In genomic region chr19:41324231-41324702, GRCh38 we compare ENCODE assay signal across 8 cellular contexts. TPM values are rescaled to one million over a fixed set of nuclear protein-coding genes. Genes with fewer than 3 reads are reported as not detected.
DNase-seq lines count a peak whose midpoint lies in the region; ATAC-seq and TF ChIP-seq lines count a peak whose summit lies in the region.

No MANE protein-coding gene starts in this region.

- no peak overlapping the region for H2AFZ ChIP-seq in hepatocyte

- H3K9me3 ChIP-seq in HEK293 (ENCODE audit: control insufficient read depth, insufficient read depth, low read depth, low read length): no peaks in the 10 kb centered on the region
- no peaks in the 10 kb centered on the region for H3K9me3 ChIP-seq in WERI-Rb-1 (ENCODE audit: severe bottlenecking)
- H3K9me3 ChIP-seq in hepatocyte (ENCODE audit: low read depth): no peaks in the 10 kb centered on the region

- TF ChIP-seq CTCF in HEK293 (tag by site-specific recombination; IDR thresholded peaks at IDR 0.05) (no peak), WERI-Rb-1 (IDR thresholded peaks at IDR 0.05; ENCODE audit: low read depth, low read length) (no peak), hepatocyte (IDR thresholded peaks at IDR 0.05; ENCODE audit: poor library complexity) (no peak)

- H3K79me2 ChIP-seq in hepatocyte: no peaks in the 10 kb centered on the region

- peaks cover 77% of the 10 kb centered on the region for H3K4me1 Mint-ChIP-seq in stimulated activated effector memory CD8-positive, alpha-beta T cell treated with anti-CD3 and anti-CD28 coated beads, Interleukin-12 subunit alpha, Interleukin-12 subunit beta, amount 100 ng/mL, for 72 hours

- POLR2A ChIA-PET in HEK293 (lab: Yijun Ruan, JAX): interaction anchor here (0.8 to 2.9 kb wide), 5 partner anchors 12 to 115 kb away, joined by 3 to 22 read pairs (median 4); partner anchors contain the start of genes DMAC2, HNRNPUL1 and TGFB1

- CTCF ChIA-PET in HEK293 (lab: Yijun Ruan, JAX): interaction anchor here (1.1 to 1.7 kb wide), 3 partner anchors 28 to 116 kb away, joined by 3 to 9 read pairs (median 4); partner anchors contain the start of gene TGFB1

- H3K27me3 ChIP-seq in WERI-Rb-1 (ENCODE audit: insufficient read depth, low read depth, severe bottlenecking) (no peaks in the 10 kb centered on the region), hepatocyte (no peaks in the 10 kb centered on the region)

- peak overlapping the region; percentile 36 for H3K4me3 Mint-ChIP-seq in stimulated activated effector memory CD8-positive, alpha-beta T cell treated with anti-CD3 and anti-CD28 coated beads, Interleukin-12 subunit alpha, Interleukin-12 subunit beta, amount 100 ng/mL, for 72 hours

- ATAC-seq in stimulated activated effector memory CD8-positive, alpha-beta T cell treated with anti-CD3 and anti-CD28 coated beads, Interleukin-12 subunit alpha, Interleukin-12 subunit beta, amount 100 ng/mL, for 72 hours: no peak
- ATAC-seq in GM21576 (IDR thresholded peaks at IDR 0.05; ENCODE audit: unreplicated experiment): no peak

- H3K4me1 ChIP-seq in HEK293 (ENCODE audit: control insufficient read depth, insufficient read depth, low read length) (peaks cover 22% of the 10 kb centered on the region), hepatocyte (ENCODE audit: insufficient read depth) (peaks cover 70% of the 10 kb centered on the region)

- DNase-seq in WERI-Rb-1 (no peak), hepatocyte (ENCODE audit: low spot score) (no peak), GOT3 (lab: John Stamatoyannopoulos, UW) (no peak), HuH-7.5 (ENCODE audit: low spot score) (no peak), foreskin melanocyte (no peak)
- DNase-seq in stimulated activated effector memory CD8-positive, alpha-beta T cell treated with anti-CD3 and anti-CD28 coated beads, Interleukin-12 subunit alpha, Interleukin-12 subunit beta, amount 100 ng/mL, for 72 hours (ENCODE audit: low spot score in 2 of 2): no peak

- H3K36me3 ChIP-seq in HEK293 (ENCODE audit: control insufficient read depth in 2 of 2, insufficient read depth in 1 of 2, low read length in 2 of 2) (peaks cover 9 to 49% of the 10 kb centered on the region in 2 experiments; a peak in 2 of 3 replicates), WERI-Rb-1 (peaks cover 24% of the 10 kb centered on the region), hepatocyte (replicated peaks; ENCODE audit: insufficient read depth, low read depth) (no peaks in the 10 kb centered on the region)

- peak overlapping the region; percentile 82 for H3K4me2 ChIP-seq in hepatocyte

- peak overlapping the region; percentile 97 for H3K27ac Mint-ChIP-seq in stimulated activated effector memory CD8-positive, alpha-beta T cell treated with anti-CD3 and anti-CD28 coated beads, Interleukin-12 subunit alpha, Interleukin-12 subunit beta, amount 100 ng/mL, for 72 hours

- H3K27ac ChIP-seq in HEK293 (ENCODE audit: extremely low read depth, low read depth, low read length): peak overlapping the region; percentile 33; the same call in 1 of the 2 replicates
- peak overlapping the region; percentile 61 for H3K27ac ChIP-seq in WERI-Rb-1
- peak overlapping the region; percentile 100 for H3K27ac ChIP-seq in hepatocyte

- H3K9me2 ChIP-seq in hepatocyte (replicated peaks; ENCODE audit: insufficient read depth): no peaks in the 10 kb centered on the region

- H3K36me3 Mint-ChIP-seq in stimulated activated effector memory CD8-positive, alpha-beta T cell treated with anti-CD3 and anti-CD28 coated beads, Interleukin-12 subunit alpha, Interleukin-12 subunit beta, amount 100 ng/mL, for 72 hours: peaks cover 97% of the 10 kb centered on the region

- no peaks in the 10 kb centered on the region for H4K20me1 ChIP-seq in hepatocyte (ENCODE audit: insufficient read depth, poor library complexity, severe bottlenecking)

- H3K4me3 ChIP-seq in HEK293 (ENCODE audit: low read depth, low read length) (no peak overlapping the region), WERI-Rb-1 (ENCODE audit: low read depth, low read length) (no peak overlapping the region), hepatocyte (no peak overlapping the region)

- H3K9me3 Mint-ChIP-seq in stimulated activated effector memory CD8-positive, alpha-beta T cell treated with anti-CD3 and anti-CD28 coated beads, Interleukin-12 subunit alpha, Interleukin-12 subunit beta, amount 100 ng/mL, for 72 hours: no peaks in the 10 kb centered on the region

- WGBS in hepatocyte (ENCODE audit: low lambda C conversion rate, missing lambda C conversion rate): 58% methylated on average over 7 of the region's 7 CpGs

TF ChIP-seq in HEK293, 187 proteins besides CTCF, POLR2A, EP300 and RAD21 (continues in another document):
- TF ChIP-seq KLF7 (tag by site-specific recombination; IDR thresholded peaks at IDR 0.05; ENCODE audit: borderline replicate concordance): no peak
- no peak for TF ChIP-seq ZBTB48 (tag by site-specific recombination; IDR thresholded peaks at IDR 0.05)
- TF ChIP-seq, protein P1, sequence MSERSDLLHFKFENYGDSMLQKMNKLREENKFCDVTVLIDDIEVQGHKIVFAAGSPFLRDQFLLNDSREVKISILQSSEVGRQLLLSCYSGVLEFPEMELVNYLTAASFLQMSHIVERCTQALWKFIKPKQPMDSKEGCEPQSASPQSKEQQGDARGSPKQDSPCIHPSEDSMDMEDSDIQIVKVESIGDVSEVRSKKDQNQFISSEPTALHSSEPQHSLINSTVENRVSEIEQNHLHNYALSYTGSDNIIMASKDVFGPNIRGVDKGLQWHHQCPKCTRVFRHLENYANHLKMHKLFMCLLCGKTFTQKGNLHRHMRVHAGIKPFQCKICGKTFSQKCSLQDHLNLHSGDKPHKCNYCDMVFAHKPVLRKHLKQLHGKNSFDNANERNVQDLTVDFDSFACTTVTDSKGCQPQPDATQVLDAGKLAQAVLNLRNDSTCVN (tag by site-specific recombination; optimal IDR thresholded peaks at IDR 0.05): no peak
- no peak for TF ChIP-seq ZFP37 (tag by site-specific recombination; IDR thresholded peaks at IDR 0.05)
- TF ChIP-seq, protein P2, sequence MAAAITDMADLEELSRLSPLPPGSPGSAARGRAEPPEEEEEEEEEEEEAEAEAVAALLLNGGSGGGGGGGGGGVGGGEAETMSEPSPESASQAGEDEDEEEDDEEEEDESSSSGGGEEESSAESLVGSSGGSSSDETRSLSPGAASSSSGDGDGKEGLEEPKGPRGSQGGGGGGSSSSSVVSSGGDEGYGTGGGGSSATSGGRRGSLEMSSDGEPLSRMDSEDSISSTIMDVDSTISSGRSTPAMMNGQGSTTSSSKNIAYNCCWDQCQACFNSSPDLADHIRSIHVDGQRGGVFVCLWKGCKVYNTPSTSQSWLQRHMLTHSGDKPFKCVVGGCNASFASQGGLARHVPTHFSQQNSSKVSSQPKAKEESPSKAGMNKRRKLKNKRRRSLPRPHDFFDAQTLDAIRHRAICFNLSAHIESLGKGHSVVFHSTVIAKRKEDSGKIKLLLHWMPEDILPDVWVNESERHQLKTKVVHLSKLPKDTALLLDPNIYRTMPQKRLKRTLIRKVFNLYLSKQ (tag by site-specific recombination; IDR thresholded peaks at IDR 0.05; ENCODE audit: borderline replicate concordance): no peak
- no peak for TF ChIP-seq ZNF707 (tag by site-specific recombination; IDR thresholded peaks at IDR 0.05)
- TF ChIP-seq ZNF280C (tag by site-specific recombination; IDR thresholded peaks at IDR 0.05): no peak
- TF ChIP-seq, protein P3, sequence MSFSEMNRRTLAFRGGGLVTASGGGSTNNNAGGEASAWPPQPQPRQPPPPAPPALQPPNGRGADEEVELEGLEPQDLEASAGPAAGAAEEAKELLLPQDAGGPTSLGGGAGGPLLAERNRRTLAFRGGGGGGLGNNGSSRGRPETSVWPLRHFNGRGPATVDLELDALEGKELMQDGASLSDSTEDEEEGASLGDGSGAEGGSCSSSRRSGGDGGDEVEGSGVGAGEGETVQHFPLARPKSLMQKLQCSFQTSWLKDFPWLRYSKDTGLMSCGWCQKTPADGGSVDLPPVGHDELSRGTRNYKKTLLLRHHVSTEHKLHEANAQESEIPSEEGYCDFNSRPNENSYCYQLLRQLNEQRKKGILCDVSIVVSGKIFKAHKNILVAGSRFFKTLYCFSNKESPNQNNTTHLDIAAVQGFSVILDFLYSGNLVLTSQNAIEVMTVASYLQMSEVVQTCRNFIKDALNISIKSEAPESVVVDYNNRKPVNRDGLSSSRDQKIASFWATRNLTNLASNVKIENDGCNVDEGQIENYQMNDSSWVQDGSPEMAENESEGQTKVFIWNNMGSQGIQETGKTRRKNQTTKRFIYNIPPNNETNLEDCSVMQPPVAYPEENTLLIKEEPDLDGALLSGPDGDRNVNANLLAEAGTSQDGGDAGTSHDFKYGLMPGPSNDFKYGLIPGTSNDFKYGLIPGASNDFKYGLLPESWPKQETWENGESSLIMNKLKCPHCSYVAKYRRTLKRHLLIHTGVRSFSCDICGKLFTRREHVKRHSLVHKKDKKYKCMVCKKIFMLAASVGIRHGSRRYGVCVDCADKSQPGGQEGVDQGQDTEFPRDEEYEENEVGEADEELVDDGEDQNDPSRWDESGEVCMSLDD (tag by site-specific recombination; IDR thresholded peaks at IDR 0.05): no peak
- no peak for TF ChIP-seq ZNF292 (tag by site-specific recombination; IDR thresholded peaks at IDR 0.05; ENCODE audit: borderline replicate concordance, low read depth)

RNA-seq across cellular contexts. Expression of gene CCDC97, which starts 14.3 kb away (rescaled TPM):
- 11.4 and 15.1 TPM in 2 replicates for total RNA-seq in hepatocyte
- 24.4 and 32.7 TPM in 2 replicates for polyA plus RNA-seq in hepatocyte

RNA-seq across cellular contexts. Expression of gene TGFB1, which starts 29.5 kb away (rescaled TPM):
- total RNA-seq in hepatocyte: 15.7 and 17.1 TPM in 2 replicates
- polyA plus RNA-seq in hepatocyte: 122 and 152 TPM in 2 replicates

RNA-seq across cellular contexts. Expression of gene B9D2, which starts 39.7 kb away (rescaled TPM):
- total RNA-seq in hepatocyte: 5.3 and 6.0 TPM in 2 replicates
- 9.6 and 13.2 TPM in 2 replicates for polyA plus RNA-seq in hepatocyte

RNA-seq across cellular contexts. Expression of gene TMEM91, which starts 52.1 kb away (rescaled TPM):
- total RNA-seq in hepatocyte: 23.6 and 27.5 TPM in 2 replicates
- polyA plus RNA-seq in hepatocyte: 51.8 and 55.7 TPM in 2 replicates

Comparison
In these comparisons a context has a peak if more than half of its experiments do, and no peak if none do; other contexts are left out.
1. H3K27ac ChIP-seq: peak in every context shown above with its lines; median percentile 100 in hepatocyte; 61 in WERI-Rb-1; 33 in HEK293.